Comparison of ENCODE assay signal across 31 cellular contexts in genomic region chr4:178632415-178632814, GRCh38.
DNase-seq lines count a peak whose midpoint lies in the region; ATAC-seq, FAIRE-seq and TF ChIP-seq lines count a peak whose summit lies in the region.
"Had no signal": no experiment of that assay in that cellular context is flagged by ENCODE, and none has a peak within 500 bp of the region (broad histone marks: within the 10 kb centered on the region; RNA-seq: fewer than 3 reads in every experiment).

No MANE protein-coding gene starts in this region.

- H3K27ac ChIP-seq in GM12878 (ENCODE audit: control insufficient read depth, insufficient read depth): no peak overlapping the region
- no peak overlapping the region for H3K27ac ChIP-seq in dorsolateral prefrontal cortex
- H3K27ac ChIP-seq: BLaER1, esophagus squamous epithelium, hepatocyte, neural progenitor cell, spleen, transverse colon, VCaP had no signal

- no peaks in the 10 kb centered on the region for H3K36me3 ChIP-seq in GM12878 (ENCODE audit: control insufficient read depth in 2 of 2, insufficient read depth in 2 of 2, low read length in 1 of 2)
- H3K36me3 ChIP-seq: BLaER1, esophagus squamous epithelium, neural progenitor cell, spleen, transverse colon had no signal

- H2AFZ ChIP-seq in GM12878 (ENCODE audit: control insufficient read depth, low read depth, low read length): no peak overlapping the region
- H2AFZ ChIP-seq: GM23338, hepatocyte, neural progenitor cell had no signal

- in situ Hi-C loops in GM12878 (cut with MboI): no loop called here

- RAD21 ChIA-PET in GM12878 (lab: Charles Lee; ENCODE audit: unreplicated experiment): no interaction called here

- ATAC-seq in GM12878 (peak; percentile 98), HG03135 (IDR thresholded peaks at IDR 0.05; ENCODE audit: unreplicated experiment) (no peak)
- ATAC-seq: GM23338, left cardiac atrium, Panc1, right cardiac atrium, T-helper 17 cell had no signal

- WGBS in GM12878 (ENCODE audit: insufficient coverage, insufficient replicate concordance, low lambda C conversion rate, missing lambda C conversion rate): 88% methylated on average over 1 of the region's 1 CpG

- TF ChIP-seq CTCF in GM12878 (IDR thresholded peaks at IDR 0.05 in 2 of 3, conservative IDR thresholded peaks at IDR 0.05 in 1 of 3; ENCODE audit: control insufficient read depth in 2 of 3, extremely low read depth in 1 of 3, insufficient read depth in 1 of 3, low read depth in 3 of 3, low read length in 3 of 3) (no peak), dorsolateral prefrontal cortex (IDR thresholded peaks at IDR 0.05 in 54 of 56, conservative IDR thresholded peaks at IDR 0.05 in 2 of 56; ENCODE audit: low read depth in 1 of 56, partially characterized antibody in 56 of 56) (no peak)

- POLR2A ChIA-PET in GM12878 (lab: Charles Lee): no interaction called here

- DNase-seq in COLO829 (ENCODE audit: low spot score): peak; percentile 90
- peak; percentile 28 for DNase-seq in H4 (ENCODE audit: low spot score)
- peak; percentile 8 for DNase-seq in RKO (ENCODE audit: low spot score)
- DNase-seq in GM12878 (ENCODE audit: low read depth, low spot score): peak; percentile 5
- DNase-seq in dorsolateral prefrontal cortex: no peak
- DNase-seq in head of caudate nucleus: no peak
- DNase-seq: activated CD4-positive, alpha-beta T cell treated with anti-CD3 and anti-CD28 coated beads for 4 hours; activated CD8-positive, alpha-beta memory T cell treated with anti-CD3 and anti-CD28 coated beads for 24 hours; activated effector memory CD4-positive, alpha-beta T cell treated with anti-CD3 and anti-CD28 coated beads, Interleukin-2, amount 50 U/mL, for 16 hours; activated naive CD8-positive, alpha-beta T cell treated with anti-CD3 and anti-CD28 coated beads, Interleukin-2, amount 10 ng/mL, durations not matched to agents 7 days and 5 days; activated T-cell treated with anti-CD3 and anti-CD28 coated beads, Interleukin-2, amount 50 U/mL, for 1 hour; esophagus squamous epithelium; IMR-90; left cardiac atrium; NCI-H2029 treated with DMSO at 0.1 percent for 48 hours; NCI-H2227 treated with DMSO at 0.1 percent for 48 hours; NK-92 treated with Interleukin-12 subunit alpha and Interleukin-12 subunit beta, amount 100 ng/mL, for 24 hours; right cardiac atrium; SIG-M5; spleen; stimulated activated CD4-positive, alpha-beta T cell treated with anti-CD3 and anti-CD28 coated beads, Interleukin-2, amount 100 ng/mL, for 48 hours; T-helper 17 cell; transverse colon had no signal

- no peak overlapping the region for H3K9ac ChIP-seq in GM12878 (ENCODE audit: control insufficient read depth, insufficient read depth, low read length)
- H3K9ac ChIP-seq: BLaER1, neural progenitor cell had no signal

- FAIRE-seq in GM12878 (lab: Jason Lieb, UNC): no peak
- FAIRE-seq: endometrium had no signal

- H3K4me2 ChIP-seq in GM12878 (ENCODE audit: control insufficient read depth, insufficient read depth): no peak overlapping the region
- H3K4me2 ChIP-seq: BLaER1, GM23338, hepatocyte, neural progenitor cell had no signal

- CTCF ChIA-PET in GM12878 (lab: Yijun Ruan, JAX): interaction anchor here (1.0 to 2.3 kb wide), 5 partner anchors 16 to 675 kb away, joined by 3 to 7 read pairs (median 4); no protein-coding TSS in a partner anchor

- SMC1A ChIA-PET in GM12878 (lab: Charles Lee; ENCODE audit: uncharacterized antibody, unreplicated experiment): interaction anchor here (0.6 to 1.5 kb wide), 6 partner anchors 8 to 496 kb away, joined by 3 to 5 read pairs (median 3); no protein-coding TSS in a partner anchor

- no peaks in the 10 kb centered on the region for H3K79me2 ChIP-seq in GM12878 (ENCODE audit: control insufficient read depth, insufficient read depth, low read length)
- H3K79me2 ChIP-seq: hepatocyte had no signal

- H3K4me1 ChIP-seq in GM12878 (ENCODE audit: control insufficient read depth, insufficient read depth, low read length): no peaks in the 10 kb centered on the region
- H3K4me1 ChIP-seq: BLaER1, esophagus squamous epithelium, neural progenitor cell, spleen, transverse colon had no signal

- intact Hi-C loops in GM12878 (cut with micrococcal nuclease; ENCODE audit: unreplicated experiment): no loop called here
- intact Hi-C loops in dorsolateral prefrontal cortex (cut with DNase I): no loop called here
- intact Hi-C loops in head of caudate nucleus (cut with DNase I): no loop called here

- H3K27me3 ChIP-seq in GM12878 (replicated peaks in 1 of 2; ENCODE audit: control insufficient read depth in 2 of 2, insufficient read depth in 2 of 2, low read length in 1 of 2): no peaks in the 10 kb centered on the region
- H3K27me3 ChIP-seq in dorsolateral prefrontal cortex: no peaks in the 10 kb centered on the region
- H3K27me3 ChIP-seq: BLaER1, esophagus squamous epithelium, hepatocyte, neural progenitor cell, spleen, transverse colon had no signal

- H3K4me3 ChIP-seq in GM12878 (no peak overlapping the region), dorsolateral prefrontal cortex (no peak overlapping the region)
- H3K4me3 ChIP-seq: BLaER1, esophagus squamous epithelium, GM23338, hepatocyte, neural progenitor cell, spleen, transverse colon had no signal

- no peak for TF ChIP-seq POLR2A in GM12878 (IDR thresholded peaks at IDR 0.05; ENCODE audit: low read depth, low read length)

- no TSS peak for BruUV-seq in GM12878 (replicated peaks; lab: Mats Ljungman, UMichigan)

- TF ChIP-seq RAD21 in GM12878 (IDR thresholded peaks at IDR 0.05; ENCODE audit: insufficient read depth, low read depth, low read length): no peak

- H4K20me1 ChIP-seq in GM12878 (ENCODE audit: control insufficient read depth, insufficient read depth): no peaks in the 10 kb centered on the region
- H4K20me1 ChIP-seq: BLaER1 had no signal

- TF ChIP-seq EP300 in GM12878 (IDR thresholded peaks at IDR 0.05; ENCODE audit: borderline replicate concordance in 1 of 2, control insufficient read depth in 1 of 2, low read depth in 2 of 2, low read length in 2 of 2): peak in 1 of 2 experiments; percentile 92; a peak in 3 of 4 replicates

- no peaks in the 10 kb centered on the region for H3K9me3 ChIP-seq in GM12878 (replicated peaks; ENCODE audit: control insufficient read depth, insufficient read depth, low read length)
- H3K9me3 ChIP-seq: BLaER1, transverse colon had no signal

TF ChIP-seq in GM12878, 131 proteins besides CTCF, POLR2A, EP300 and RAD21 (continues in another document):
- TF ChIP-seq BHLHE40 (IDR thresholded peaks at IDR 0.05; ENCODE audit: borderline replicate concordance in 1 of 2, low read depth in 2 of 2, low read length in 1 of 2) (peak; percentile 26 to 69; a peak in 2 of 4 replicates), RUNX3 (IDR thresholded peaks at IDR 0.05; ENCODE audit: low read length) (no peak), MYB (IDR thresholded peaks at IDR 0.05; ENCODE audit: borderline replicate concordance, low read depth, low read length) (no peak), CREM (IDR thresholded peaks at IDR 0.05; ENCODE audit: low read depth) (no peak), SUPT20H (IDR thresholded peaks at IDR 0.05; ENCODE audit: borderline replicate concordance, control insufficient read depth, low read depth, low read length) (no peak), POLR2AphosphoS5 (IDR thresholded peaks at IDR 0.05; ENCODE audit: low read length) (no peak), NFIC (IDR thresholded peaks at IDR 0.05; ENCODE audit: low read depth, low read length) (no peak), RCOR1 (conservative IDR thresholded peaks at IDR 0.05; ENCODE audit: low read depth, low read length) (no peak), LARP7 (IDR thresholded peaks at IDR 0.05) (no peak), BRCA1 (IDR thresholded peaks at IDR 0.05; ENCODE audit: low read depth, low read length) (no peak), ATF3 (IDR thresholded peaks at IDR 0.05; ENCODE audit: borderline replicate concordance, extremely low read depth, low read depth, low read length) (no peak), HDGF (IDR thresholded peaks at IDR 0.05) (no peak), ZNF622 (IDR thresholded peaks at IDR 0.05) (no peak), IKZF2 (IDR thresholded peaks at IDR 0.05) (peak; percentile 72 to 83; a peak in 3 of 4 replicates), HDAC2 (IDR thresholded peaks at IDR 0.05) (no peak), SREBF2 (IDR thresholded peaks at IDR 0.05; ENCODE audit: low read length) (no peak), MEF2A (IDR thresholded peaks at IDR 0.05; ENCODE audit: insufficient read depth, low read depth, low read length) (no peak), IRF4 (IDR thresholded peaks at IDR 0.05; ENCODE audit: low read depth, low read length) (no peak), KDM1A (IDR thresholded peaks at IDR 0.05; ENCODE audit: borderline replicate concordance) (no peak), SIX5 (IDR thresholded peaks at IDR 0.05; ENCODE audit: low read depth, low read length, severe bottlenecking) (no peak), RBBP5 (conservative IDR thresholded peaks at IDR 0.05) (no peak), ESRRA (IDR thresholded peaks at IDR 0.05; ENCODE audit: low read length) (no peak)

Comparison
In these comparisons a context has a peak if more than half of its experiments do, and no peak if none do; other contexts are left out.
1. DNase-seq: peak in COLO829 (single experiment), H4 (single experiment), RKO (single experiment) and GM12878 (single experiment); none in dorsolateral prefrontal cortex (0 of 10) and head of caudate nucleus (0 of 42).